11 cellular contexts compared by ENCODE assay signal in the genomic region with DNA sequence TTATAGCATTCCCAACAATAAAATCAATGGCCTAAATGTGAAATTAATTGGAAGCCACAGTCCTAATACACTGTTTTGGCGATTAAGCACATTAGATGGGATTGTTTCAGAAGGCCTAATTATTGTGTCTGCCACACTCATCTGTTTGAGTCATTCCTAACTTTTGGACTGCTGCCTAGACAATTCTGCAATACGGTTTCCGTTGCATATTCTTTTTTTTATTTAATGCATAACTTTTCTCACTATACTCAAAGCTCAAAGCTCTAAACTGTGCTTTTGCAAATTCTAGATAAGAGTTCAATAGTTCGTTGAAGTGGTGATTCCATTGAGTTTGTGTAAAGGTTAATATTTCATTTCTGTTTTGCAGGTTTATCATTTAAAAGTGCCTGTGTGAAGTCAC. TPM values are rescaled to one million over a fixed set of nuclear protein-coding genes. Genes with fewer than 3 reads are reported as not detected.
DNase-seq lines count a peak whose midpoint lies in the region; FAIRE-seq and TF ChIP-seq lines count a peak whose summit lies in the region.
"Had no signal": no experiment of that assay in that cellular context is flagged by ENCODE, and none has a peak within 500 bp of the region (broad histone marks: within the 10 kb centered on the region; RNA-seq: fewer than 3 reads in every experiment).

No MANE protein-coding gene starts in this region.

- intact Hi-C loops in CD4-positive, alpha-beta memory T cell (cut with micrococcal nuclease) = no loop called here

- H3K9me3 ChIP-seq in right atrium auricular region = no peaks in the 10 kb centered on the region
- H3K9me3 ChIP-seq in effector memory CD4-positive, alpha-beta T cell (ENCODE audit: control insufficient read depth, low read length) = no peaks in the 10 kb centered on the region
- H3K9me3 ChIP-seq in CD4-positive, alpha-beta memory T cell (ENCODE audit: control insufficient read depth in 1 of 2, low read length in 2 of 2) = no peaks in the 10 kb centered on the region

- in situ Hi-C loops in astrocyte of the cerebellum (cut with HindIII; ENCODE audit: low sequenced_read_pairs) = loop anchor here (5.0 kb wide), 1 partner anchor 37 kb away; no protein-coding TSS in a partner anchor

- H3K36me3 ChIP-seq in right atrium auricular region = peaks cover 7% of the 10 kb centered on the region
- H3K36me3 ChIP-seq in effector memory CD4-positive, alpha-beta T cell (ENCODE audit: control insufficient read depth, insufficient read depth, low read length) = peaks cover 11% of the 10 kb centered on the region
- no peaks in the 10 kb centered on the region for H3K36me3 ChIP-seq in CD4-positive, alpha-beta memory T cell (ENCODE audit: insufficient read depth, low read length)

- H3K36me3 Mint-ChIP-seq in CD4-positive, alpha-beta memory T cell = peaks cover 29 to 33% of the 10 kb centered on the region in 2 donors

- H3K27ac ChIP-seq in right atrium auricular region = peak overlapping the region; percentile 46 to 60
- H3K27ac ChIP-seq in skin epidermis = peak overlapping the region in 16 of 21 experiments; percentile 13 to 79 (median 71)
- H3K27ac ChIP-seq in effector memory CD4-positive, alpha-beta T cell (ENCODE audit: insufficient read depth, low read length, poor library complexity, severe bottlenecking) = no peak overlapping the region
- H3K27ac ChIP-seq in CD4-positive, alpha-beta memory T cell (ENCODE audit: low read depth, low read length) = no peak overlapping the region

- TF ChIP-seq CTCF in astrocyte of the cerebellum (IDR thresholded peaks at IDR 0.05; ENCODE audit: low read depth, low read length, missing control alignments) (no peak), right atrium auricular region (IDR thresholded peaks at IDR 0.05) (no peak)

- CTCF ChIA-PET in CD4-positive, alpha-beta memory T cell (lab: Charles Lee; ENCODE audit: partially characterized antibody) = no interaction called here

- TF ChIP-seq POLR2A in H54 (IDR thresholded peaks at IDR 0.05; ENCODE audit: low read depth, low read length) = no peak

- peaks cover 46 to 67% (median 56%) of the 10 kb centered on the region in 4 donors for H3K4me1 Mint-ChIP-seq in CD4-positive, alpha-beta memory T cell

- H3K4me3 ChIP-seq in astrocyte of the cerebellum (ENCODE audit: low read depth, low read length) (no peak overlapping the region), right atrium auricular region (no peak overlapping the region), skin epidermis (no peak overlapping the region)
- H3K4me3 ChIP-seq in effector memory CD4-positive, alpha-beta T cell (ENCODE audit: insufficient read depth, low read depth, low read length, poor library complexity, severe bottlenecking) = no peak overlapping the region
- H3K4me3 ChIP-seq in CD4-positive, alpha-beta memory T cell (ENCODE audit: low read length in 2 of 2) = no peak overlapping the region

- DNase-seq in H54 (ENCODE audit: insufficient read length, low spot score) (no peak), astrocyte of the cerebellum (ENCODE audit: low read depth) (peak; percentile 81), right atrium auricular region (ENCODE audit: low spot score) (no peak), iPS-NIHi7 (ENCODE audit: extremely low spot score) (no peak), NCI-H526 treated with DMSO at 0.1 percent for 48 hours (lab: John Stamatoyannopoulos, UW) (no peak)
- no peak for DNase-seq in effector memory CD4-positive, alpha-beta T cell
- DNase-seq in CD4-positive, alpha-beta memory T cell = no peak
- DNase-seq: activated CD4-positive, alpha-beta T cell treated with anti-CD3 and anti-CD28 coated beads for 48 hours; NCI-H82 had no signal

- H3K9me3 Mint-ChIP-seq in CD4-positive, alpha-beta memory T cell = peaks cover 0 to 2% (median 0%) of the 10 kb centered on the region in 8 donors
- H3K9me3 Mint-ChIP-seq: central memory CD8-positive, alpha-beta T cell had no signal

- POLR2A ChIA-PET in CD4-positive, alpha-beta memory T cell (lab: Charles Lee; ENCODE audit: partially characterized antibody) = interaction anchor here (0.9 kb wide), 1 partner anchor 64 kb away, joined by 3 read pairs; no protein-coding TSS in a partner anchor

- no peak overlapping the region for H3K4me3 Mint-ChIP-seq in CD4-positive, alpha-beta memory T cell
- H3K4me3 Mint-ChIP-seq: central memory CD8-positive, alpha-beta T cell had no signal

- FAIRE-seq in H54 (lab: Jason Lieb, UNC) = peak; percentile 98

- peaks cover 0 to 86% of the 10 kb centered on the region in 2 donors for H3K4me1 ChIP-seq in right atrium auricular region
- no peaks in the 10 kb centered on the region for H3K4me1 ChIP-seq in effector memory CD4-positive, alpha-beta T cell (ENCODE audit: control insufficient read depth, insufficient read depth, low read length, poor library complexity, severe bottlenecking)
- H3K4me1 ChIP-seq in CD4-positive, alpha-beta memory T cell (ENCODE audit: insufficient read depth, low read length) = peaks cover 28% of the 10 kb centered on the region

- H3K27me3 ChIP-seq in right atrium auricular region = no peaks in the 10 kb centered on the region
- no peaks in the 10 kb centered on the region for H3K27me3 ChIP-seq in effector memory CD4-positive, alpha-beta T cell (replicated peaks; ENCODE audit: control insufficient read depth, insufficient read depth, low read length, poor library complexity, severe bottlenecking)
- H3K27me3 ChIP-seq in CD4-positive, alpha-beta memory T cell (ENCODE audit: insufficient read depth, low read length) = no peaks in the 10 kb centered on the region

- H3K27ac Mint-ChIP-seq in CD4-positive, alpha-beta memory T cell = peak overlapping the region in 1 of 7 donors; percentile 35

- no peaks in the 10 kb centered on the region for H3K27me3 Mint-ChIP-seq in CD4-positive, alpha-beta memory T cell
- H3K27me3 Mint-ChIP-seq: central memory CD8-positive, alpha-beta T cell had no signal

RNA-seq across cellular contexts. Expression of a gene that starts 53.1 kb away (rescaled TPM):
- total RNA-seq in right atrium auricular region = 10 to 100 TPM; 62.0 to 81.6 TPM
- 10 to 100 TPM; 33.0 to 36.2 TPM for total RNA-seq in CD4-positive, alpha-beta memory T cell
- 10 to 100 TPM; 20.1 to 23.7 TPM for polyA plus RNA-seq in CD4-positive, alpha-beta memory T cell

Comparison
In these comparisons a context has a peak if more than half of its experiments do, and no peak if none do; other contexts are left out.
1. H3K27ac ChIP-seq: peak in right atrium auricular region (2 of 2) and skin epidermis (16 of 21); none in effector memory CD4-positive, alpha-beta T cell (single experiment) and CD4-positive, alpha-beta memory T cell (single experiment).